In the genomic region with DNA sequence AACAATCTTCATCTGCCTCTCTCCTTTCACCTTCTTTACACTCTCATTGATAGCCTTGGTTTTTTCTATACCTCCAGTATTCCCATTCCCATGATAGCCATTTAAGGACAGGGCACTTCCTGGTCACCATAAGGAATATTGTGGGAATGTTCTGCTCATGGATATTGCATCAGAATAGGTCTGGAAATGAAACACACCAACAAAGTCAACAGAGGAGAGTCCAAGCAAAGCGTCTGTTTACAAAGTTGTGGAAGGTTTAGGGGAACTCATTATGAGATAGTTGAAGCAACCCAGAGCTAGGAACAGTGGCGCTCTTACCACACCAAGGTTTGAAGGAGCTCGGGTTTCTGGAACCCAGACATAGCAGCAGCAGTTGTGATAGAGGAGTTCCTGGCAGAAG, we compare ENCODE assay signal across 1 cellular context.
TF ChIP-seq lines count a peak whose summit lies in the region.

No MANE protein-coding gene starts in this region.

TF ChIP-seq in HepG2, 621 proteins besides CTCF, POLR2A, EP300 and RAD21 (continued from another document):
- no peak for TF ChIP-seq ZBTB43 (CRISPR knock-in tag; conservative IDR thresholded peaks at IDR 0.05)
- TF ChIP-seq TP53 (CRISPR knock-in tag; conservative IDR thresholded peaks at IDR 0.05) = no peak
